Comparison of ENCODE assay signal across 1 cellular context in genomic region chr9:124365045-124365444, GRCh38.
TF ChIP-seq lines count a peak whose summit lies in the region.

No MANE protein-coding gene starts in this region.

TF ChIP-seq in WTC11, 78 proteins besides CTCF, POLR2A, EP300 and RAD21 (continued from another document):
- TF ChIP-seq PRDM15 (CRISPR knock-in tag; IDR thresholded peaks at IDR 0.05) (no peak), PREB (CRISPR knock-in tag; IDR thresholded peaks at IDR 0.05; ENCODE audit: borderline replicate concordance) (no peak), ZNF423 (CRISPR knock-in tag; IDR thresholded peaks at IDR 0.05) (no peak), MLX (CRISPR knock-in tag; IDR thresholded peaks at IDR 0.05) (no peak), NFYB (CRISPR knock-in tag; conservative IDR thresholded peaks at IDR 0.05; ENCODE audit: low read depth) (no peak), ZNF121 (CRISPR knock-in tag; IDR thresholded peaks at IDR 0.05) (no peak), AR (CRISPR knock-in tag; IDR thresholded peaks at IDR 0.05) (no peak), TEAD4 (CRISPR knock-in tag; IDR thresholded peaks at IDR 0.05) (no peak), AFF4 (CRISPR knock-in tag; IDR thresholded peaks at IDR 0.05; ENCODE audit: borderline replicate concordance) (no peak), ZNF317 (CRISPR knock-in tag; IDR thresholded peaks at IDR 0.05; ENCODE audit: borderline replicate concordance, low read depth) (no peak)
TF ChIP-seq in WTC11: peak in this region for 0.
